ENCODE assay signal across 1 cellular context in genomic region chr22:44752285-44753188, GRCh38.
TF ChIP-seq lines count a peak whose summit lies in the region.

Gene ARHGAP8, plus strand, starts transcription at chr22:44752575. Its CDS starts 33,953 bp downstream, at chr22:44786528.

TF ChIP-seq in HCT116, 20 proteins besides CTCF, POLR2A, EP300 and RAD21 (continued from another document):
- TF ChIP-seq, protein P1, sequence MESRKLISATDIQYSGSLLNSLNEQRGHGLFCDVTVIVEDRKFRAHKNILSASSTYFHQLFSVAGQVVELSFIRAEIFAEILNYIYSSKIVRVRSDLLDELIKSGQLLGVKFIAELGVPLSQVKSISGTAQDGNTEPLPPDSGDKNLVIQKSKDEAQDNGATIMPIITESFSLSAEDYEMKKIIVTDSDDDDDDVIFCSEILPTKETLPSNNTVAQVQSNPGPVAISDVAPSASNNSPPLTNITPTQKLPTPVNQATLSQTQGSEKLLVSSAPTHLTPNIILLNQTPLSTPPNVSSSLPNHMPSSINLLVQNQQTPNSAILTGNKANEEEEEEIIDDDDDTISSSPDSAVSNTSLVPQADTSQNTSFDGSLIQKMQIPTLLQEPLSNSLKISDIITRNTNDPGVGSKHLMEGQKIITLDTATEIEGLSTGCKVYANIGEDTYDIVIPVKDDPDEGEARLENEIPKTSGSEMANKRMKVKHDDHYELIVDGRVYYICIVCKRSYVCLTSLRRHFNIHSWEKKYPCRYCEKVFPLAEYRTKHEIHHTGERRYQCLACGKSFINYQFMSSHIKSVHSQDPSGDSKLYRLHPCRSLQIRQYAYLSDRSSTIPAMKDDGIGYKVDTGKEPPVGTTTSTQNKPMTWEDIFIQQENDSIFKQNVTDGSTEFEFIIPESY (IDR thresholded peaks at IDR 0.05; ENCODE audit: extremely low read depth, insufficient replicate concordance, low read length), result no peak
- TF ChIP-seq ELF1 (IDR thresholded peaks at IDR 0.05; ENCODE audit: borderline replicate concordance, low read depth) (no peak), SRF (IDR thresholded peaks at IDR 0.05; ENCODE audit: low read depth) (no peak), TCF7L2 (IDR thresholded peaks at IDR 0.05; ENCODE audit: borderline replicate concordance, extremely low read depth, insufficient read depth, insufficient read length) (no peak), SP1 (IDR thresholded peaks at IDR 0.05; ENCODE audit: low read depth) (0 out of 2 replicates have a peak, but pooled peaks have one; percentile 14), FOSL1 (IDR thresholded peaks at IDR 0.05; ENCODE audit: low read depth) (no peak), EZH2 (IDR thresholded peaks at IDR 0.05) (no peak), ZNF274 (IDR thresholded peaks at IDR 0.05; ENCODE audit: low read depth, low read length) (no peak), YY1 (IDR thresholded peaks at IDR 0.05; ENCODE audit: extremely low read depth, insufficient replicate concordance, low read depth, low read length) (peak; percentile 47)
